Comparison of ENCODE assay signal across 18 cellular contexts in the genomic region with DNA sequence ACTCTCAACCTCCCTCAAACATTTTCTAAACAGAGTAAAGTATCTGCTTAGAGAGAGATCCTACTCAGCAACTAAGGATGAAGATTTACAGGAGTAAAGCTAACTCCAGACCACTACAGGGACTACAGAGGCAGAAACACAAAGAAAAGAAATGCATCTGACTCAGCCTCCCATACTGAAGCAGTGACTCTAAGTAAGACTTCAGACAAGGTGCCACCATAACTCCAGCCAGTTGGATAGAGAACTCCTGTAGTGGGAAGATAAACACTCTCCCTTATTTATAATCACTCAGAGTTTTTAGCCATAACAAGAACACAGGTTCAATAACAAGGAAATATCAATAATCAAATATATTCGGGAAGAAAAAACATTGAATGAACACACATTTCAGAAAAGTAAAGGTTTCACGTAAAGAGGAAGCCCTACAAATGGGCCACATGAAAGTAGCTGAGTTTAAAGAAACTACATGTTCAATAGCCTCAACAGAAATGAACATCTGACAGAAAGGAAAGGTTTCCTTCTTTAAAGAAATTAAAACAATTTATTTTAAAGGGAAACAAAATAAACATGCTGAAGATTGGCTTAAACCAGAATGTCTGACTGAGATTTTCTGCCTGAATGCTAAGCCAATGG.
A peak's percentile ranks its signal among the peaks of the same experiment; 100 is the strongest.
DNase-seq lines count a peak whose midpoint lies in the region; ATAC-seq, FAIRE-seq and TF ChIP-seq lines count a peak whose summit lies in the region.
"Had no signal": no experiment of that assay in that cellular context is flagged by ENCODE, and none has a peak within 500 bp of the region (broad histone marks: within the 10 kb centered on the region; RNA-seq: fewer than 3 reads in every experiment).

No MANE protein-coding gene starts in this region.

- no peak overlapping the region for H3K4me3 ChIP-seq in GM12878
- H3K4me3 ChIP-seq: lower lobe of right lung, right lobe of liver, SJSA1, vagina had no signal

- peaks cover 11% of the 10 kb centered on the region; the same call in 1 of the 2 replicates for H3K4me1 ChIP-seq in GM12878 (ENCODE audit: control insufficient read depth, insufficient read depth, low read length)
- H3K4me1 ChIP-seq: lower lobe of right lung, SJSA1, vagina had no signal

- BruUV-seq in GM12878 (replicated peaks; lab: Mats Ljungman, UMichigan), result no TSS peak

- no peaks in the 10 kb centered on the region for H3K27me3 ChIP-seq in GM12878 (replicated peaks in 1 of 2; ENCODE audit: control insufficient read depth in 2 of 2, insufficient read depth in 2 of 2, low read length in 1 of 2)
- H3K27me3 ChIP-seq: dorsolateral prefrontal cortex, right lobe of liver, SJSA1, vagina had no signal

- POLR2A ChIA-PET in GM12878 (lab: Charles Lee), result no interaction called here

- FAIRE-seq in GM12878 (lab: Jason Lieb, UNC), result no peak

- H3K4me2 ChIP-seq in GM12878 (ENCODE audit: control insufficient read depth, insufficient read depth), result peak overlapping the region; percentile 49

- TF ChIP-seq POLR2A in GM12878 (IDR thresholded peaks at IDR 0.05; ENCODE audit: low read depth, low read length), result no peak

- H3K9ac ChIP-seq in GM12878 (ENCODE audit: control insufficient read depth, insufficient read depth, low read length), result no peak overlapping the region

- RAD21 ChIA-PET in GM12878 (lab: Charles Lee; ENCODE audit: unreplicated experiment), result interaction anchor here (1.8 kb wide), 1 partner anchor 81 kb away, joined by 4 read pairs; no protein-coding TSS in a partner anchor

- ATAC-seq in GM18867 (IDR thresholded peaks at IDR 0.05; ENCODE audit: unreplicated experiment) (peak; percentile 54), GM21526 (IDR thresholded peaks at IDR 0.05; ENCODE audit: low FRiP score, unreplicated experiment) (peak; percentile 41), HG03025 (IDR thresholded peaks at IDR 0.05; ENCODE audit: low FRiP score, unreplicated experiment) (peak; percentile 50), GM12878 (peak; percentile 56)
- ATAC-seq: activated CD8-positive, alpha-beta T cell treated with anti-CD3 and anti-CD28 coated beads for 36 hours; lower lobe of right lung; natural killer cell treated with Interleukin-12 subunit alpha and Interleukin-12 subunit beta and Interleukin-15 and Interleukin-18, amount 100 ng/mL, for 72 hours; right lobe of liver had no signal

- no peaks in the 10 kb centered on the region for H4K20me1 ChIP-seq in GM12878 (ENCODE audit: control insufficient read depth, insufficient read depth)

- in situ Hi-C loops in GM12878 (cut with MboI), result no loop called here

- TF ChIP-seq CTCF in GM12878 (IDR thresholded peaks at IDR 0.05 in 2 of 3, conservative IDR thresholded peaks at IDR 0.05 in 1 of 3; ENCODE audit: control insufficient read depth in 2 of 3, extremely low read depth in 1 of 3, insufficient read depth in 1 of 3, low read depth in 3 of 3, low read length in 3 of 3), result no peak

- no peak for TF ChIP-seq EP300 in GM12878 (IDR thresholded peaks at IDR 0.05; ENCODE audit: borderline replicate concordance in 1 of 2, control insufficient read depth in 1 of 2, low read depth in 2 of 2, low read length in 2 of 2)

- WGBS in GM12878 (ENCODE audit: insufficient coverage, insufficient replicate concordance, low lambda C conversion rate, missing lambda C conversion rate), result 41% methylated on average over 2 of the region's 2 CpGs

- no peak for DNase-seq in GM12878 (ENCODE audit: low read depth, low spot score)
- DNase-seq in SIG-M5 (lab: John Stamatoyannopoulos, UW), result no peak
- no peak for DNase-seq in DMS79 treated with DMSO at 0.1 percent for 48 hours (lab: John Stamatoyannopoulos, UW)
- no peak for DNase-seq in stimulated activated CD4-positive, alpha-beta T cell treated with anti-CD3 and anti-CD28 coated beads, Interleukin-12 subunit alpha, Interleukin-12 subunit beta, amount 100 ng/mL, for 4 hours
- DNase-seq in activated gamma-delta T cell (lab: John Stamatoyannopoulos, UW), result no peak
- DNase-seq: activated CD8-positive, alpha-beta T cell treated with anti-CD3 and anti-CD28 coated beads for 36 hours; activated effector memory CD4-positive, alpha-beta T cell treated with Interleukin-2 at 50 U/mL for 16 hours; dorsolateral prefrontal cortex; H7; lower lobe of right lung; NCI-H2107; right lobe of liver had no signal

- no peaks in the 10 kb centered on the region for H3K79me2 ChIP-seq in GM12878 (ENCODE audit: control insufficient read depth, insufficient read depth, low read length)

- no peaks in the 10 kb centered on the region for H3K9me3 ChIP-seq in GM12878 (replicated peaks; ENCODE audit: control insufficient read depth, insufficient read depth, low read length)
- H3K9me3 ChIP-seq: lower lobe of right lung, right lobe of liver, SJSA1, vagina had no signal

- no peak for TF ChIP-seq RAD21 in GM12878 (IDR thresholded peaks at IDR 0.05; ENCODE audit: insufficient read depth, low read depth, low read length)

- peak overlapping the region; percentile 57 for H2AFZ ChIP-seq in GM12878 (ENCODE audit: control insufficient read depth, low read depth, low read length)

- no peak overlapping the region for H3K27ac ChIP-seq in GM12878 (ENCODE audit: control insufficient read depth, insufficient read depth)
- H3K27ac ChIP-seq: dorsolateral prefrontal cortex, lower lobe of right lung, right lobe of liver, SJSA1, vagina had no signal

- H3K36me3 ChIP-seq in GM12878 (ENCODE audit: control insufficient read depth in 2 of 2, insufficient read depth in 2 of 2, low read length in 1 of 2), result no peaks in the 10 kb centered on the region
- H3K36me3 ChIP-seq: lower lobe of right lung, right lobe of liver, SJSA1, vagina had no signal

- SMC1A ChIA-PET in GM12878 (lab: Charles Lee; ENCODE audit: uncharacterized antibody, unreplicated experiment), result interaction anchor here (0.7 kb wide), 2 partner anchors 70 to 181 kb away, joined by 3 to 4 read pairs; no protein-coding TSS in a partner anchor

- intact Hi-C loops in GM12878 (cut with micrococcal nuclease; ENCODE audit: unreplicated experiment), result no loop called here

- CTCF ChIA-PET in GM12878 (lab: Yijun Ruan, JAX), result no interaction called here

TF ChIP-seq in GM12878, 131 proteins besides CTCF, POLR2A, EP300 and RAD21:
- no peak for TF ChIP-seq ZNF384 (IDR thresholded peaks at IDR 0.05; ENCODE audit: borderline replicate concordance, low read depth, low read length)
- TF ChIP-seq SPI1 (IDR thresholded peaks at IDR 0.05; ENCODE audit: borderline replicate concordance, insufficient read depth, low read depth, low read length), result peak; percentile 19; the same call in 1 of the 2 replicates
- TF ChIP-seq, protein P1, sequence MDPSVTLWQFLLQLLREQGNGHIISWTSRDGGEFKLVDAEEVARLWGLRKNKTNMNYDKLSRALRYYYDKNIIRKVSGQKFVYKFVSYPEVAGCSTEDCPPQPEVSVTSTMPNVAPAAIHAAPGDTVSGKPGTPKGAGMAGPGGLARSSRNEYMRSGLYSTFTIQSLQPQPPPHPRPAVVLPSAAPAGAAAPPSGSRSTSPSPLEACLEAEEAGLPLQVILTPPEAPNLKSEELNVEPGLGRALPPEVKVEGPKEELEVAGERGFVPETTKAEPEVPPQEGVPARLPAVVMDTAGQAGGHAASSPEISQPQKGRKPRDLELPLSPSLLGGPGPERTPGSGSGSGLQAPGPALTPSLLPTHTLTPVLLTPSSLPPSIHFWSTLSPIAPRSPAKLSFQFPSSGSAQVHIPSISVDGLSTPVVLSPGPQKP (IDR thresholded peaks at IDR 0.05; ENCODE audit: low read depth, low read length), result no peak
